ENCODE assay signal across 7 cellular contexts in the genomic region with DNA sequence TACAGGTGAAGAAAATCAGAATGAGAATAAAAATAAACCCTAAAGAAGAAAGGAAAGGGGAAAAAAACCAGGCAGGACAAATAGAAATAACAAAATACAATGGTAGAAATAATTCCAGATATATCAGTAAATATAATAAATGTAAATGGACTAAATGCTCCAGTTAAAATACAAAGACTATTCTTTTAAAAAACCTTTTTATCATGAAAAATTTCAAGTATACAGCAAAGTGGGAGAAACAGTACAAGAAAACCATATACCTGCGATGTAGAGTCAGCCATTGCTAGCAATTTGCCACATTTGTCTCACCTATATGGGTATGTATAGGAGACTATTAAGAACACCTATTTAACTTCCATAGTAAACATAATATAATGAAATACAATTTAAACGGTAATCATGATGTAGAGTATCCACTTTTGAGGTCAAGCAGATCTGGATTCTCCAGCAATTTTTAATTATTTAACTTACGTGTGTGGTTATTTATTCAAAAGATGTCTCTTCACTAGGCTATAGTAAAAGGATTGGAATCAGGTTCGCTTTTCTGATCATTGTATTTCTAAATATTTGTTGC. TPM values are rescaled to one million over a fixed set of nuclear protein-coding genes. Genes with fewer than 3 reads are reported as not detected.
A peak's percentile ranks its signal among the peaks of the same experiment; 100 is the strongest.
DNase-seq lines count a peak whose midpoint lies in the region; ATAC-seq and TF ChIP-seq lines count a peak whose summit lies in the region.

No MANE protein-coding gene starts in this region.

- TF ChIP-seq CTCF in Panc1 (IDR thresholded peaks at IDR 0.05) = no peak
- no peak for TF ChIP-seq CTCF in foreskin fibroblast (IDR thresholded peaks at IDR 0.05; ENCODE audit: low read depth, low read length)

- POLR2A ChIA-PET in Panc1 (lab: Charles Lee) = interaction anchor here (0.6 to 1.1 kb wide), 2 partner anchors 24 to 27 kb away, joined by 3 read pairs; no protein-coding TSS in a partner anchor

- H3K36me3 ChIP-seq in GM23248 (ENCODE audit: low read depth) (no peaks in the 10 kb centered on the region), Panc1 (ENCODE audit: control insufficient read depth, insufficient read depth, low read length) (peaks cover 4% of the 10 kb centered on the region), skeletal muscle tissue (ENCODE audit: control insufficient read depth in 3 of 3, insufficient read depth in 3 of 3, low read length in 3 of 3) (peaks cover 0 to 5% (median 5%) of the 10 kb centered on the region in 3 donors)

- H3K4me1 ChIP-seq in GM23248 (ENCODE audit: insufficient read depth) (peaks cover 21% of the 10 kb centered on the region), Panc1 (ENCODE audit: control insufficient read depth, insufficient read depth, low read length) (peaks cover 14% of the 10 kb centered on the region), skeletal muscle tissue (ENCODE audit: control insufficient read depth in 3 of 3, insufficient read depth in 3 of 3, low read length in 3 of 3) (peaks cover 22 to 35% (median 26%) of the 10 kb centered on the region in 3 donors)

- H2AFZ ChIP-seq in GM23248 = peak overlapping the region; percentile 76

- peaks cover 40% of the 10 kb centered on the region for H3K79me2 ChIP-seq in GM23248 (ENCODE audit: insufficient read depth)

- no peaks in the 10 kb centered on the region for H3K9me3 ChIP-seq in GM23248 (ENCODE audit: low read depth)
- H3K9me3 ChIP-seq in Panc1 (ENCODE audit: control insufficient read depth, insufficient read depth, low read depth, low read length) = no peaks in the 10 kb centered on the region
- peaks cover 0 to 2% (median 0%) of the 10 kb centered on the region in 3 donors for H3K9me3 ChIP-seq in skeletal muscle tissue (ENCODE audit: control insufficient read depth in 3 of 3, low read length in 3 of 3)

- H4K20me1 ChIP-seq in GM23248 (ENCODE audit: insufficient read depth) = peaks cover 8% of the 10 kb centered on the region; the same call in 1 of the 2 replicates

- peaks cover 13% of the 10 kb centered on the region for H3F3A ChIP-seq in GM23248 (ENCODE audit: insufficient read depth)

- WGBS in GM23248 (ENCODE audit: low coverage in 1 of 2, low lambda C conversion rate in 2 of 2, missing lambda C conversion rate in 2 of 2), 2 experiments = 54 to 57% methylated on average over 4 of the region's 4 CpGs

- CTCF ChIA-PET in Panc1 (lab: Charles Lee) = interaction anchor here (0.5 kb wide), 1 partner anchor 303 kb away, joined by 12 read pairs; no protein-coding TSS in a partner anchor

- no peak overlapping the region for H3K27ac ChIP-seq in GM23248
- no peak overlapping the region for H3K27ac ChIP-seq in Panc1 (ENCODE audit: low read length)
- peak overlapping the region; percentile 90 for H3K27ac ChIP-seq in skeletal muscle tissue (ENCODE audit: low read depth, low read length)

- H3K9ac ChIP-seq in GM23248 = peak overlapping the region; percentile 96
- peak overlapping the region in 1 of 3 donors; percentile 47 for H3K9ac ChIP-seq in skeletal muscle tissue (ENCODE audit: low read depth in 1 of 3, low read length in 3 of 3)

- DNase-seq in GM23248 = no peak
- DNase-seq in Panc1 (ENCODE audit: low read depth, low spot score) = no peak
- DNase-seq in foreskin fibroblast = no peak
- DNase-seq in NCI-H1092 (lab: John Stamatoyannopoulos, UW) = no peak
- DNase-seq in stimulated activated CD4-positive, alpha-beta T cell treated with anti-CD3 and anti-CD28 coated beads, Interleukin-2, amount 100 ng/mL, for 24 hours = no peak

- intact Hi-C loops in Panc1 (cut with micrococcal nuclease; ENCODE audit: unreplicated experiment) = no loop called here

- peak overlapping the region; percentile 89 for H3K4me3 ChIP-seq in GM23248
- peak overlapping the region; percentile 55 to 85; a peak in 3 of 4 replicates for H3K4me3 ChIP-seq in Panc1 (ENCODE audit: low read depth in 2 of 2, low read length in 2 of 2)
- H3K4me3 ChIP-seq in foreskin fibroblast (ENCODE audit: low read depth in 1 of 2, low read length in 2 of 2) = peak overlapping the region; percentile 64 to 73
- H3K4me3 ChIP-seq in skeletal muscle tissue (ENCODE audit: low read length in 3 of 3) = peak overlapping the region; percentile 42 to 83 (median 68)

- BruUV-seq in Panc1 (replicated peaks; lab: Mats Ljungman, UMichigan) = no TSS peak

- in situ Hi-C loops in GM23248 (cut with MboI) = no loop called here
- in situ Hi-C loops in Panc1 (cut with HindIII; ENCODE audit: low pct_unique_long_range_greater_than_20kb, low sequenced_read_pairs) = no loop called here

- H3K9me2 ChIP-seq in GM23248 (ENCODE audit: insufficient read depth) = no peaks in the 10 kb centered on the region

- H3K27me3 ChIP-seq in GM23248 (replicated peaks; ENCODE audit: insufficient read depth) = no peaks in the 10 kb centered on the region
- H3K27me3 ChIP-seq in Panc1 (ENCODE audit: control insufficient read depth, insufficient read depth, low read length) = no peaks in the 10 kb centered on the region
- no peaks in the 10 kb centered on the region for H3K27me3 ChIP-seq in skeletal muscle tissue (ENCODE audit: control insufficient read depth in 3 of 3, insufficient read depth in 3 of 3, low read length in 3 of 3)

- no peak for ATAC-seq in Panc1
- no peak for ATAC-seq in HG03457 (IDR thresholded peaks at IDR 0.05; ENCODE audit: unreplicated experiment)

- peak overlapping the region; percentile 58 for H3K4me2 ChIP-seq in GM23248 (ENCODE audit: unreplicated experiment)

RNA-seq across cellular contexts. Expression of gene VAPB, which starts 0.9 kb away (rescaled TPM):
- 8.8 and 10.0 TPM in 2 replicates for total RNA-seq in GM23248 (2014; rRNA removed; shearing (Covaris generic))
- polyA plus RNA-seq in GM23248 (2016; fragmentation: Nextera tagmentation; extraction: Ambion mirVana) = 34.1 and 37.0 TPM in 2 replicates
- total RNA-seq in Panc1 (2021; ENCODE audit: unreplicated experiment) = 50.9 TPM
- polyA plus RNA-seq in Panc1 (2012; ENCODE audit: insufficient read length) = 43.5 TPM
- 19.8 TPM for total RNA-seq in skeletal muscle tissue
